Comparison of ENCODE assay signal across 8 cellular contexts in the genomic region with DNA sequence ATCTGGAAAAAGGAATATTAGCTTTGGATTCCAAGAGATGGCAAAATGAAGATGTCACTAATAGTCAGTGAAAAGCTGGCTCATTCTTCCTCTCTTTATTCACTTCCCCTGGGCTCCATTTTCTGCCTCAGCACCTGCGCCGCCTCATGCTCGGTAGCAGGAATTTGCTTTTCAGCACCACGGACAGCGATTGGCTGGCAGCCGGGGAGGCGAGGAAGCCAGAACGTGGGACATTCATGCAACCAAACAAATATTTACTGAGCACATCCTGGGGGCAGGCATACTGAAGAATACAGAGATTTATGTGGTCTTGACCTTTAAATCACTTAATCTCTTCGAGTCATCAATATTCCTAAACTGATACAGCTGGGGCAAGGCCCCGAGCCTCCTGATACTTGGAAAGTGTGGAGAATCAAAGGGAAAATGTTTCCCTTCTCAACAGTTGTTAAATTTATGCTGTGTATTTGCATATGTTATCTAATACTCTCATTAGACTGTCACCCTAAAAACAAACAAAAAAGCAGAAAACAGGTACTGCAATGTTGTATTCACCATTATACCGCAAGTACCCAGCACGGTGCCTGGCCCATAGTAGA.
DNase-seq lines count a peak whose midpoint lies in the region; ATAC-seq and TF ChIP-seq lines count a peak whose summit lies in the region.

No MANE protein-coding gene starts in this region.

- ATAC-seq in GM18517 (IDR thresholded peaks at IDR 0.05; ENCODE audit: unreplicated experiment): no peak

- no peak for TF ChIP-seq CTCF in HL-60 (IDR thresholded peaks at IDR 0.05; ENCODE audit: insufficient read depth, low read length)

- DNase-seq in AG08396 (ENCODE audit: low spot score) (peak; percentile 58), HL-60 (ENCODE audit: low read depth in 1 of 2, low spot score in 1 of 2) (peak; percentile 35 to 81), T1000 (lab: John Stamatoyannopoulos, UW) (peak; percentile 17), astrocyte of the hippocampus (ENCODE audit: low read depth, low spot score) (peak; percentile 83), iPS-NIHi7 (ENCODE audit: extremely low spot score) (peak; percentile 83), NCI-H2171 treated with DMSO at 0.1 percent for 48 hours (lab: John Stamatoyannopoulos, UW) (no peak)
- peak; percentile 24 to 44 (median 34) for DNase-seq in stimulated activated CD4-positive, alpha-beta T cell treated with anti-CD3 and anti-CD28 coated beads, Interleukin-1b, Interleukin-23, amount 100 ng/mL, for 24 hours (ENCODE audit: low read depth in 4 of 4, low spot score in 1 of 4)

- H3K27ac ChIP-seq in HL-60 (replicated peaks): no peak overlapping the region

- peaks cover 2% of the 10 kb centered on the region for H3K27me3 ChIP-seq in HL-60 (ENCODE audit: insufficient read depth, poor library complexity, severe bottlenecking)

- no peak overlapping the region for H3K4me3 ChIP-seq in HL-60 (replicated peaks; ENCODE audit: insufficient read depth, low read length)
